Comparison of ENCODE assay signal across 1 cellular context in the genomic region with DNA sequence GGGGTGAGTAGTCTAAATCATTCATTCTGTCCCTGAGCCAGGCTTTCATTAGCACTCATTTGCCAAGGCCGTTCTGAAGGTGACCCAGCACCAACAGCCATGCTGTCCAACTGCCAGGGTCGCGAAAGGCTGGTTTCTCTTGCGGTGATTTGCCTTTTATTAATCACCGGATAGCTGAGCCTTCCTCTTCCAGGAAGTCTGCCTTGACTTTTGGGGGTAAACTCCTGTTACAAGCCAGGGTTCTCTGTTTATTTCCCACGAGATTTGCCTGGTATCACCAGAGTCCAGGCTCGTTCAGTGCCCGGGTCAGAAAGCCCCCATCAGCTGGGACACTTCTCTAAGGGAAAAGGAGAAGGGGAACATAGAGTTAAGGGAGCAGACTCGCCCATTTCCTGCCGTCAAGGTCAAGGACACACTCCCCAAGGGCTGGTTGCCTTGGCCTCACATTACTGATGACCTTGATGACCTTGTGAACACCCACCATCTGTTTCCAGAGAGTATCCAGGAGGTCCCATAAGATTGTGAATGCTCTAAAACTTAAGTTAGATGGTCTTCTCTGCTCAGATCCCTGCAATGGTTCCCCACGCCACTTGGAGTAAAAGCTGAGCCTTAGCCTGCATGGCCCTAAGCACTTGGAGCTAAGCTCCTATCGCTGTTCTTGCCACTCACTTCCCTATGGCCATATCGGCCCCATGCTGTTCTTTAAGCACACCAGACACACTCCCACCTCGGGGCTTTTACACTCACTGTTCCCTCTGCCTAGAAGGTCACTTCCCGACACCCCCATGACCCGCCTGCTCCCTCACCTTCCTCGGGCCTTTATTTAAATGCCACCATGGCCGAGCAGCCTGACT.
TF ChIP-seq lines count a peak whose summit lies in the region.

No MANE protein-coding gene starts in this region.

TF ChIP-seq in GM23338, 12 proteins besides CTCF, POLR2A, EP300 and RAD21 (continued from another document):
- TF ChIP-seq ZNF462 (CRISPR knock-in tag; IDR thresholded peaks at IDR 0.05) = no peak
- no peak for TF ChIP-seq EZH2phosphoT487 (IDR thresholded peaks at IDR 0.05; ENCODE audit: unreplicated experiment)
- TF ChIP-seq ZNF114 (CRISPR knock-in tag; IDR thresholded peaks at IDR 0.05) = no peak
- no peak for TF ChIP-seq ZNF331 (CRISPR knock-in tag; IDR thresholded peaks at IDR 0.05; ENCODE audit: low read depth)
